8 cellular contexts compared by ENCODE assay signal in genomic region chr11:12673924-12674570, GRCh38. TPM values are rescaled to one million over a fixed set of nuclear protein-coding genes. Genes with fewer than 3 reads are reported as not detected.
A peak's percentile ranks its signal among the peaks of the same experiment; 100 is the strongest.
DNase-seq lines count a peak whose midpoint lies in the region; ATAC-seq, FAIRE-seq and TF ChIP-seq lines count a peak whose summit lies in the region.

TSS of gene TEAD1 (plus strand) at chr11:12674421.

- H3K36me3 ChIP-seq in PC-9 (ENCODE audit: low read depth) (no peaks in the 10 kb centered on the region), esophagus squamous epithelium (no peaks in the 10 kb centered on the region), muscle layer of duodenum (ENCODE audit: control insufficient read depth in 1 of 2, insufficient read depth in 2 of 2, low read length in 2 of 2) (no peaks in the 10 kb centered on the region)

- H3K27me3 Mint-ChIP-seq in CD14-positive monocyte (ENCODE audit: low read depth in 3 of 3), result peaks cover 59 to 76% (median 67%) of the 10 kb centered on the region in 3 donors

- H4K20me1 ChIP-seq in PC-9 (ENCODE audit: insufficient read depth), result no peaks in the 10 kb centered on the region

- intact Hi-C loops in CD14-positive monocyte (cut with micrococcal nuclease) (no loop called here), PC-9 (cut with micrococcal nuclease; ENCODE audit: unreplicated experiment) (loop anchor here (5.0 kb wide), 2 partner anchors 262 to 342 kb away; no protein-coding TSS in a partner anchor), esophagus squamous epithelium (cut with DNase I) (loop anchor here (5.0 to 10.0 kb wide), 2 partner anchors 138 to 211 kb away; no protein-coding TSS in a partner anchor)

- peak; percentile 79 for ATAC-seq in GM21360 (IDR thresholded peaks at IDR 0.05; ENCODE audit: unreplicated experiment)

- POLR2A ChIA-PET in PC-9 (lab: Charles Lee; ENCODE audit: unreplicated experiment), result interaction anchor here (0.7 kb wide), 3 partner anchors 57 to 367 kb away, joined by 4 to 9 read pairs (median 4); no protein-coding TSS in a partner anchor

- FAIRE-seq in HTR-8/SVneo (lab: Jason Lieb, UNC), result peak; percentile 94

- no TSS peak for BruUV-seq in PC-9 (replicated peaks; lab: Mats Ljungman, UMichigan)

- DNase-seq in CD14-positive monocyte (ENCODE audit: low spot score) (peak; percentile 59), HTR-8/SVneo (ENCODE audit: insufficient read length, low spot score) (peak; percentile 90), PC-9 (peak; percentile 71 to 97), esophagus squamous epithelium (lab: John Stamatoyannopoulos, UW) (no peak)
- DNase-seq in activated T-helper 1 cell treated with anti-CD3 and anti-CD28 coated beads, Interleukin-2, amount 50 U/mL, for 16 hours (ENCODE audit: low read depth in 1 of 2, low spot score in 1 of 2), result peak; percentile 55 to 71
- peak; percentile 92 for DNase-seq in stimulated activated CD8-positive, alpha-beta memory T cell treated with anti-CD3 and anti-CD28 coated beads, Interleukin-4, amount 100 ng/mL, for 48 hours

- TF ChIP-seq CTCF in CD14-positive monocyte (IDR thresholded peaks at IDR 0.05), result no peak
- TF ChIP-seq CTCF in PC-9 (conservative IDR thresholded peaks at IDR 0.05), result no peak
- peak in 1 of 6 experiments; percentile 7 for TF ChIP-seq CTCF in esophagus squamous epithelium (IDR thresholded peaks at IDR 0.05)

- peak within 1 kb of the TSS; percentile 79 for H2AFZ ChIP-seq in PC-9

- H3K9me3 ChIP-seq in PC-9 (ENCODE audit: insufficient read depth, low read depth), result no peaks in the 10 kb centered on the region
- H3K9me3 ChIP-seq in esophagus squamous epithelium, result no peaks in the 10 kb centered on the region
- no peaks in the 10 kb centered on the region for H3K9me3 ChIP-seq in muscle layer of duodenum (ENCODE audit: control insufficient read depth in 1 of 2, low read length in 2 of 2)

- peaks cover 8% of the 10 kb centered on the region for H3K4me1 Mint-ChIP-seq in CD14-positive monocyte

- H3K9me3 Mint-ChIP-seq in CD14-positive monocyte, result peaks cover 2 to 32% (median 13%) of the 10 kb centered on the region in 7 donors

- peak in 2 of 4 donors; percentile 59 to 74 for TF ChIP-seq POLR2A in esophagus squamous epithelium (IDR thresholded peaks at IDR 0.05)

- peak within 1 kb of the TSS; percentile 94 for H3K4me3 ChIP-seq in PC-9
- peak within 1 kb of the TSS; percentile 70 to 95 (median 88) for H3K4me3 ChIP-seq in esophagus squamous epithelium
- H3K4me3 ChIP-seq in muscle layer of duodenum (ENCODE audit: low read depth in 1 of 2, low read length in 2 of 2), result peak within 1 kb of the TSS; percentile 73 to 80

- peak within 1 kb of the TSS; percentile 79 to 94 for H3K4me3 Mint-ChIP-seq in CD14-positive monocyte

- 0% methylated on average over 1 to 11 of the region's 95 CpGs for WGBS in esophagus squamous epithelium, 2 donors

- CTCF ChIA-PET in PC-9 (lab: Charles Lee), result no interaction called here

- peaks cover 41% of the 10 kb centered on the region for H3K79me2 ChIP-seq in PC-9 (ENCODE audit: low read depth)

- H3K9me2 ChIP-seq in PC-9 (ENCODE audit: insufficient read depth), result no peaks in the 10 kb centered on the region

- H3K27ac Mint-ChIP-seq in CD14-positive monocyte, result no peak within 1 kb of the TSS

- peaks cover 32% of the 10 kb centered on the region for H3K4me1 ChIP-seq in PC-9 (replicated peaks; ENCODE audit: insufficient read depth)
- peaks cover 5 to 45% (median 6%) of the 10 kb centered on the region in 3 donors for H3K4me1 ChIP-seq in esophagus squamous epithelium
- peaks cover 0 to 10% of the 10 kb centered on the region in 2 donors for H3K4me1 ChIP-seq in muscle layer of duodenum (ENCODE audit: control insufficient read depth in 1 of 2, insufficient read depth in 2 of 2, low read length in 2 of 2)

- peaks cover 3 to 6% of the 10 kb centered on the region in 2 donors for H3K36me3 Mint-ChIP-seq in CD14-positive monocyte

- H3K27ac ChIP-seq in PC-9 (peak within 1 kb of the TSS; percentile 71), esophagus squamous epithelium (peak within 1 kb of the TSS; percentile 95 to 99 (median 99)), muscle layer of duodenum (ENCODE audit: low read length) (peak within 1 kb of the TSS; percentile 96)

- peak within 1 kb of the TSS; percentile 94 for H3K4me2 ChIP-seq in PC-9

- H3K27me3 ChIP-seq in PC-9 (ENCODE audit: insufficient read depth, low read depth), result no peaks in the 10 kb centered on the region
- H3K27me3 ChIP-seq in esophagus squamous epithelium, result peaks cover 0 to 9% (median 0%) of the 10 kb centered on the region in 4 donors
- H3K27me3 ChIP-seq in muscle layer of duodenum (ENCODE audit: low read depth, low read length), result no peaks in the 10 kb centered on the region

- H3F3A ChIP-seq in PC-9 (ENCODE audit: insufficient read depth, low read depth), result no peaks in the 10 kb centered on the region; the same call in 1 of the 2 replicates

RNA-seq across cellular contexts. Expression of gene TEAD1, which starts in this region (rescaled TPM):
- not detected for polyA plus RNA-seq in CD14-positive monocyte
- 76.9 and 106 TPM in 2 replicates for total RNA-seq in PC-9 (2021)
- 10 to 100 TPM; 33.3 to 75.2 (median 49.8) TPM for total RNA-seq in esophagus squamous epithelium

Comparison
In these comparisons a context has a peak if more than half of its experiments do, and no peak if none do; other contexts are left out.
1. Peak in DNase-seq in CD14-positive monocyte; RNA of the gene not detected or under 1 TPM.
2. intact Hi-C loops: an anchor here in PC-9 (5.0 kb wide) and esophagus squamous epithelium (5.0 to 10.0 kb wide); none called in CD14-positive monocyte.